ENCODE assay signal across 1 cellular context in genomic region chr20:409697-410559, GRCh38.
A peak's percentile ranks its signal among the peaks of the same experiment; 100 is the strongest.
TF ChIP-seq lines count a peak whose summit lies in the region.

No MANE protein-coding gene starts in this region.

TF ChIP-seq in HepG2, 621 proteins besides CTCF, POLR2A, EP300 and RAD21 (continued from another document):
- TF ChIP-seq, protein P1, sequence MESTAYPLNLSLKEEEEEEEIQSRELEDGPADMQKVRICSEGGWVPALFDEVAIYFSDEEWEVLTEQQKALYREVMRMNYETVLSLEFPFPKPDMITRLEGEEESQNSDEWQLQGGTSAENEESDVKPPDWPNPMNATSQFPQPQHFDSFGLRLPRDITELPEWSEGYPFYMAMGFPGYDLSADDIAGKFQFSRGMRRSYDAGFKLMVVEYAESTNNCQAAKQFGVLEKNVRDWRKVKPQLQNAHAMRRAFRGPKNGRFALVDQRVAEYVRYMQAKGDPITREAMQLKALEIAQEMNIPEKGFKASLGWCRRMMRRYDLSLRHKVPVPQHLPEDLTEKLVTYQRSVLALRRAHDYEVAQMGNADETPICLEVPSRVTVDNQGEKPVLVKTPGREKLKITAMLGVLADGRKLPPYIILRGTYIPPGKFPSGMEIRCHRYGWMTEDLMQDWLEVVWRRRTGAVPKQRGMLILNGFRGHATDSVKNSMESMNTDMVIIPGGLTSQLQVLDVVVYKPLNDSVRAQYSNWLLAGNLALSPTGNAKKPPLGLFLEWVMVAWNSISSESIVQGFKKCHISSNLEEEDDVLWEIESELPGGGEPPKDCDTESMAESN (CRISPR knock-in tag; conservative IDR thresholded peaks at IDR 0.05): 0 out of 2 replicates have a peak, but pooled peaks have one; percentile 54
- 0 out of 2 replicates have a peak, but pooled peaks have one; percentile 3 for TF ChIP-seq AHDC1 (CRISPR knock-in tag; IDR thresholded peaks at IDR 0.05; ENCODE audit: borderline replicate concordance)
- TF ChIP-seq LCORL (IDR thresholded peaks at IDR 0.05): no peak
- TF ChIP-seq LCORL (CRISPR knock-in tag; IDR thresholded peaks at IDR 0.05): peak; percentile 2; the same call in 1 of the 2 replicates
- TF ChIP-seq THAP8 (CRISPR knock-in tag; IDR thresholded peaks at IDR 0.05; ENCODE audit: borderline replicate concordance): no peak
- 0 out of 2 replicates have a peak, but pooled peaks have one; percentile 4 for TF ChIP-seq E2F2 (CRISPR knock-in tag; IDR thresholded peaks at IDR 0.05; ENCODE audit: borderline replicate concordance)
- TF ChIP-seq, protein P2, sequence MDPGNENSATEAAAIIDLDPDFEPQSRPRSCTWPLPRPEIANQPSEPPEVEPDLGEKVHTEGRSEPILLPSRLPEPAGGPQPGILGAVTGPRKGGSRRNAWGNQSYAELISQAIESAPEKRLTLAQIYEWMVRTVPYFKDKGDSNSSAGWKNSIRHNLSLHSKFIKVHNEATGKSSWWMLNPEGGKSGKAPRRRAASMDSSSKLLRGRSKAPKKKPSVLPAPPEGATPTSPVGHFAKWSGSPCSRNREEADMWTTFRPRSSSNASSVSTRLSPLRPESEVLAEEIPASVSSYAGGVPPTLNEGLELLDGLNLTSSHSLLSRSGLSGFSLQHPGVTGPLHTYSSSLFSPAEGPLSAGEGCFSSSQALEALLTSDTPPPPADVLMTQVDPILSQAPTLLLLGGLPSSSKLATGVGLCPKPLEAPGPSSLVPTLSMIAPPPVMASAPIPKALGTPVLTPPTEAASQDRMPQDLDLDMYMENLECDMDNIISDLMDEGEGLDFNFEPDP (CRISPR knock-in tag; conservative IDR thresholded peaks at IDR 0.05): 0 out of 2 replicates have a peak, but pooled peaks have one; percentile 21
- no peak for TF ChIP-seq ZNF792 (CRISPR knock-in tag; IDR thresholded peaks at IDR 0.05)
- TF ChIP-seq ZNF687 (CRISPR knock-in tag; IDR thresholded peaks at IDR 0.05): peak; percentile 64
- 0 out of 2 replicates have a peak, but pooled peaks have one; percentile 27 for TF ChIP-seq MTF2 (CRISPR knock-in tag; IDR thresholded peaks at IDR 0.05; ENCODE audit: borderline replicate concordance)
- TF ChIP-seq RFX3 (CRISPR knock-in tag; IDR thresholded peaks at IDR 0.05): no peak
- no peak for TF ChIP-seq ZNF720 (CRISPR knock-in tag; IDR thresholded peaks at IDR 0.05)
- TF ChIP-seq NFKB2 (CRISPR knock-in tag; IDR thresholded peaks at IDR 0.05; ENCODE audit: borderline replicate concordance): peak; percentile 65; the same call in 1 of the 2 replicates
- TF ChIP-seq SIN3B (IDR thresholded peaks at IDR 0.05; ENCODE audit: low read length): 0 out of 2 replicates have a peak, but pooled peaks have one; percentile 26
- TF ChIP-seq ZNF225 (CRISPR knock-in tag; IDR thresholded peaks at IDR 0.05): peak; percentile 78; the same call in 1 of the 2 replicates
- 0 out of 2 replicates have a peak, but pooled peaks have one; percentile 9 for TF ChIP-seq ZNF441 (CRISPR knock-in tag; IDR thresholded peaks at IDR 0.05; ENCODE audit: borderline replicate concordance)
- TF ChIP-seq POLR2G (IDR thresholded peaks at IDR 0.05; ENCODE audit: low read depth, low read length): peak; percentile 52; the same call in 1 of the 2 replicates
- TF ChIP-seq REXO4 (CRISPR knock-in tag; IDR thresholded peaks at IDR 0.05; ENCODE audit: borderline replicate concordance): 0 out of 2 replicates have a peak, but pooled peaks have one; percentile 47
- no peak for TF ChIP-seq ZNF800 (CRISPR knock-in tag; IDR thresholded peaks at IDR 0.05)
- peak; percentile 81; the same call in 1 of the 2 replicates for TF ChIP-seq ZNF737 (CRISPR knock-in tag; IDR thresholded peaks at IDR 0.05; ENCODE audit: borderline replicate concordance)
- no peak; the same call in 1 of the 2 replicates for TF ChIP-seq ZNF746 (CRISPR knock-in tag; IDR thresholded peaks at IDR 0.05)
- no peak for TF ChIP-seq KDM5B (CRISPR knock-in tag; IDR thresholded peaks at IDR 0.05; ENCODE audit: borderline replicate concordance)
- TF ChIP-seq TBX2 (CRISPR knock-in tag; IDR thresholded peaks at IDR 0.05; ENCODE audit: borderline replicate concordance): 0 out of 2 replicates have a peak, but pooled peaks have one; percentile 15
- no peak for TF ChIP-seq ZNF382 (CRISPR knock-in tag; IDR thresholded peaks at IDR 0.05; ENCODE audit: borderline replicate concordance)
- 0 out of 2 replicates have a peak, but pooled peaks have one; percentile 53 for TF ChIP-seq ZSCAN30 (CRISPR knock-in tag; IDR thresholded peaks at IDR 0.05)
- no peak for TF ChIP-seq EEA1 (CRISPR knock-in tag; IDR thresholded peaks at IDR 0.05; ENCODE audit: borderline replicate concordance)
TF ChIP-seq in HepG2: peak in this region for 48.
